Comparison of ENCODE assay signal across 1 cellular context in genomic region chr18:63161728-63162195, GRCh38.
TF ChIP-seq lines count a peak whose summit lies in the region.

No MANE protein-coding gene starts in this region.

TF ChIP-seq in K562, 482 proteins besides CTCF, POLR2A, EP300 and RAD21 (continued from another document and continues in another):
- TF ChIP-seq MNT (conservative IDR thresholded peaks at IDR 0.05): peak; percentile 40 to 61; a peak in 2 of 4 replicates
- TF ChIP-seq SMARCA4 (IDR thresholded peaks at IDR 0.05): peak; percentile 37; the same call in 1 of the 2 replicates
- TF ChIP-seq FOS (IDR thresholded peaks at IDR 0.05; ENCODE audit: extremely low read depth, insufficient read length): peak; percentile 11
- no peak for TF ChIP-seq NR4A1 (CRISPR knock-in tag; IDR thresholded peaks at IDR 0.05)
- TF ChIP-seq NR4A1 (tag; IDR thresholded peaks at IDR 0.05): no peak
- peak; percentile 60 for TF ChIP-seq RAD51 (IDR thresholded peaks at IDR 0.05; ENCODE audit: borderline replicate concordance, low read depth)
- peak; percentile 31; the same call in 1 of the 2 replicates for TF ChIP-seq MITF (IDR thresholded peaks at IDR 0.05)
- TF ChIP-seq TEAD4 (IDR thresholded peaks at IDR 0.05; ENCODE audit: low read length): peak; percentile 46; the same call in 1 of the 2 replicates
- TF ChIP-seq TEAD4 (CRISPR knock-in tag; IDR thresholded peaks at IDR 0.05; ENCODE audit: borderline replicate concordance): no peak
- peak; percentile 45 for TF ChIP-seq ATF7 (IDR thresholded peaks at IDR 0.05)
- TF ChIP-seq TARDBP (IDR thresholded peaks at IDR 0.05): 0 out of 2 replicates have a peak, but pooled peaks have one; percentile 19
- TF ChIP-seq ZNF764 (CRISPR knock-in tag; IDR thresholded peaks at IDR 0.05; ENCODE audit: low read depth): no peak
- TF ChIP-seq USF1 (CRISPR knock-in tag; IDR thresholded peaks at IDR 0.05): peak; percentile 57
- no peak for TF ChIP-seq ETV6 (IDR thresholded peaks at IDR 0.05; ENCODE audit: borderline replicate concordance in 1 of 2, low read depth in 2 of 2, low read length in 1 of 2)
- no peak for TF ChIP-seq ETV6 (CRISPR knock-in tag; IDR thresholded peaks at IDR 0.05; ENCODE audit: borderline replicate concordance)
- peak; percentile 40; the same call in 1 of the 2 replicates for TF ChIP-seq VEZF1 (CRISPR knock-in tag; IDR thresholded peaks at IDR 0.05)
- peak; percentile 33; the same call in 1 of the 2 replicates for TF ChIP-seq HES1 (IDR thresholded peaks at IDR 0.05; ENCODE audit: low read depth)
- no peak for TF ChIP-seq STAT6 (CRISPR knock-in tag; IDR thresholded peaks at IDR 0.05)
- TF ChIP-seq PKNOX1 (IDR thresholded peaks at IDR 0.05): peak; percentile 21; the same call in 1 of the 2 replicates
- peak in 1 of 2 experiments; percentile 67; a peak in 1 of 4 replicates for TF ChIP-seq ZNF318 (IDR thresholded peaks at IDR 0.05; ENCODE audit: borderline replicate concordance in 1 of 2, low read depth in 1 of 2)
- TF ChIP-seq BHLHE40 (IDR thresholded peaks at IDR 0.05; ENCODE audit: low read length): peak; percentile 88
- TF ChIP-seq CTBP1 (IDR thresholded peaks at IDR 0.05; ENCODE audit: borderline replicate concordance): peak; percentile 49; the same call in 1 of the 2 replicates
- TF ChIP-seq E2F4 (CRISPR knock-in tag; IDR thresholded peaks at IDR 0.05; ENCODE audit: low read depth): no peak
- no peak for TF ChIP-seq GTF2B (IDR thresholded peaks at IDR 0.05; ENCODE audit: extremely low read depth, insufficient read length)
- TF ChIP-seq RCOR1 (IDR thresholded peaks at IDR 0.05; ENCODE audit: borderline replicate concordance in 1 of 2, low read depth in 2 of 2, low read length in 2 of 2): peak; percentile 85 to 99; a peak in 3 of 4 replicates
- TF ChIP-seq SP2 (IDR thresholded peaks at IDR 0.05; ENCODE audit: extremely low read depth, low read depth, low read length, poor library complexity, severe bottlenecking): no peak
- TF ChIP-seq KDM1A (IDR thresholded peaks at IDR 0.05): peak; percentile 95 to 96
- TF ChIP-seq DPF2 (IDR thresholded peaks at IDR 0.05): 0 out of 2 replicates have a peak, but pooled peaks have one; percentile 22
